In the genomic region with DNA sequence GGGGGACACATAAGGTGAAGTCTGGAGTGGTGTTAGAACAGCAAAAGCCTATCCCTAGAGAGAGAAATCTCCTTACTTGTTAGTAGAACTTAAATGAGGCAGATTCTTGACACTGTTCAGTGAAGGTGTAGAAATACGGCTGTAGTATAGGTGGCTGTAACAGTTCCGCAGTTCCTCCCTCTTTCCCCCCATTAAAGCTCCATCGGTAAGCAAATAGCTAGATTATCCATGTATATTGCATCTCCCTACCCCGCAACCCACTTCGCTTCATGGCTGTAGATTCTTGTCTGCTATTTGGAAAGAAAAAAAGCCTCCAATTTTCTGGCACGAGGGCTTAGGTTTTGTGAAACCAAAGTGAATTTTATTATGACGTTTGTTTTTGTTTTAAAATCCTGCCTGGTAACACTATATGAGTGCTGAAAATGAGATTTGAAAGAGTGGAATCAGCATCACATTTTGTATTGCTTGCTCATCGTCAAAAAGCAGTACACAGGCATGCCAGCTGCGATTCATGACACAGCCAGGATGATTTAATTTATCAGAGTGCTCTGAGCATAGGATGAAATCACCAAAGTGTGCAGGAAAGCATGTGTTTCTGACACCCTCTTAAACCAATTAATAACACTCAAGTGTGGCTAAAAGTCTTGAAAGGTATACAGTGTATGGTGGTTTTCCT, we compare ENCODE assay signal across 9 cellular contexts. TPM values are rescaled to one million over a fixed set of nuclear protein-coding genes. Genes with fewer than 3 reads are reported as not detected.
DNase-seq lines count a peak whose midpoint lies in the region; ATAC-seq lines count a peak whose summit lies in the region.
"Had no signal": no experiment of that assay in that cellular context is flagged by ENCODE, and none has a peak within 500 bp of the region (broad histone marks: within the 10 kb centered on the region; RNA-seq: fewer than 3 reads in every experiment).

No MANE protein-coding gene starts in this region.

- H3K4me1 Mint-ChIP-seq in activated CD4-positive, alpha-beta T cell treated with anti-CD3 and anti-CD28 coated beads, Interleukin-2, amount 10 ng/mL, durations not matched to agents 7 days and 5 days: peaks cover 9% of the 10 kb centered on the region
- peaks cover 9% of the 10 kb centered on the region for H3K4me1 Mint-ChIP-seq in stimulated activated effector memory CD8-positive, alpha-beta T cell treated with anti-CD3 and anti-CD28 coated beads, Interleukin-12 subunit alpha, Interleukin-12 subunit beta, amount 100 ng/mL, for 72 hours

- no peak overlapping the region for H3K27ac Mint-ChIP-seq in activated CD4-positive, alpha-beta T cell treated with anti-CD3 and anti-CD28 coated beads, Interleukin-2, amount 10 ng/mL, durations not matched to agents 7 days and 5 days
- H3K27ac Mint-ChIP-seq in stimulated activated effector memory CD8-positive, alpha-beta T cell treated with anti-CD3 and anti-CD28 coated beads, Interleukin-12 subunit alpha, Interleukin-12 subunit beta, amount 100 ng/mL, for 72 hours: no peak overlapping the region

- H3K4me3 Mint-ChIP-seq in activated CD4-positive, alpha-beta T cell treated with anti-CD3 and anti-CD28 coated beads, Interleukin-2, amount 10 ng/mL, durations not matched to agents 7 days and 5 days: peak overlapping the region; percentile 0
- H3K4me3 Mint-ChIP-seq in stimulated activated effector memory CD8-positive, alpha-beta T cell treated with anti-CD3 and anti-CD28 coated beads, Interleukin-12 subunit alpha, Interleukin-12 subunit beta, amount 100 ng/mL, for 72 hours: peak overlapping the region; percentile 68

- ATAC-seq in left cardiac atrium (peak; percentile 13 to 45), HG02885 (IDR thresholded peaks at IDR 0.05; ENCODE audit: poor library complexity, unreplicated experiment) (no peak)
- ATAC-seq in stimulated activated effector memory CD8-positive, alpha-beta T cell treated with anti-CD3 and anti-CD28 coated beads, Interleukin-12 subunit alpha, Interleukin-12 subunit beta, amount 100 ng/mL, for 72 hours: no peak

- DNase-seq in activated CD4-positive, alpha-beta T cell treated with anti-CD3 and anti-CD28 coated beads, Interleukin-2, amount 10 ng/mL, durations not matched to agents 7 days and 5 days: no peak
- DNase-seq in activated CD4-positive, alpha-beta T cell treated with anti-CD3 and anti-CD28 coated beads, Interleukin-2, amount 50 U/mL, for 4 hours: no peak
- DNase-seq in SW480 (ENCODE audit: low spot score) (peak; percentile 17), left cardiac atrium (no peak), HK-2 (ENCODE audit: unreplicated experiment) (no peak), MV-4-11 (lab: John Stamatoyannopoulos, UW) (no peak)
- no peak for DNase-seq in stimulated activated effector memory CD8-positive, alpha-beta T cell treated with anti-CD3 and anti-CD28 coated beads, Interleukin-12 subunit alpha, Interleukin-12 subunit beta, amount 100 ng/mL, for 72 hours (ENCODE audit: low spot score in 2 of 2)
- DNase-seq: upper lobe of left lung had no signal

- no peaks in the 10 kb centered on the region for H3K36me3 Mint-ChIP-seq in activated CD4-positive, alpha-beta T cell treated with anti-CD3 and anti-CD28 coated beads, Interleukin-2, amount 10 ng/mL, durations not matched to agents 7 days and 5 days (ENCODE audit: low read depth)
- no peaks in the 10 kb centered on the region for H3K36me3 Mint-ChIP-seq in stimulated activated effector memory CD8-positive, alpha-beta T cell treated with anti-CD3 and anti-CD28 coated beads, Interleukin-12 subunit alpha, Interleukin-12 subunit beta, amount 100 ng/mL, for 72 hours

- CTCF ChIA-PET in activated CD4-positive, alpha-beta T cell treated with anti-CD3 and anti-CD28 coated beads, Interleukin-2, amount 10 ng/mL, durations not matched to agents 7 days and 5 days (lab: Charles Lee): no interaction called here

- H3K9me3 Mint-ChIP-seq in activated CD4-positive, alpha-beta T cell treated with anti-CD3 and anti-CD28 coated beads, Interleukin-2, amount 10 ng/mL, durations not matched to agents 7 days and 5 days: no peaks in the 10 kb centered on the region
- H3K9me3 Mint-ChIP-seq in stimulated activated effector memory CD8-positive, alpha-beta T cell treated with anti-CD3 and anti-CD28 coated beads, Interleukin-12 subunit alpha, Interleukin-12 subunit beta, amount 100 ng/mL, for 72 hours: no peaks in the 10 kb centered on the region

- POLR2A ChIA-PET in activated CD4-positive, alpha-beta T cell treated with anti-CD3 and anti-CD28 coated beads, Interleukin-2, amount 10 ng/mL, durations not matched to agents 7 days and 5 days (lab: Charles Lee): no interaction called here

- intact Hi-C loops in left cardiac atrium (cut with DNase I): no loop called here

- H3K27me3 Mint-ChIP-seq in activated CD4-positive, alpha-beta T cell treated with anti-CD3 and anti-CD28 coated beads, Interleukin-2, amount 10 ng/mL, durations not matched to agents 7 days and 5 days: peaks cover 58% of the 10 kb centered on the region

RNA-seq across cellular contexts. Expression of gene FAM171B, which starts 1.4 kb away (rescaled TPM):
- total RNA-seq in activated CD4-positive, alpha-beta T cell treated with anti-CD3 and anti-CD28 coated beads, Interleukin-2, amount 10 ng/mL, durations not matched to agents 7 days and 5 days: under 1 TPM; 0.37 to 0.75 TPM
- total RNA-seq in left cardiac atrium: 1 to 10 TPM; 2.7 to 3.7 TPM

Comparison
In these comparisons a context has a peak if more than half of its experiments do, and no peak if none do; other contexts are left out.
1. ATAC-seq: peak in left cardiac atrium (2 of 2); none in stimulated activated effector memory CD8-positive, alpha-beta T cell treated with anti-CD3 and anti-CD28 coated beads, Interleukin-12 subunit alpha, Interleukin-12 subunit beta, amount 100 ng/mL, for 72 hours (single experiment) and HG02885 (single experiment).